Comparison of ENCODE assay signal across 8 cellular contexts in the genomic region with DNA sequence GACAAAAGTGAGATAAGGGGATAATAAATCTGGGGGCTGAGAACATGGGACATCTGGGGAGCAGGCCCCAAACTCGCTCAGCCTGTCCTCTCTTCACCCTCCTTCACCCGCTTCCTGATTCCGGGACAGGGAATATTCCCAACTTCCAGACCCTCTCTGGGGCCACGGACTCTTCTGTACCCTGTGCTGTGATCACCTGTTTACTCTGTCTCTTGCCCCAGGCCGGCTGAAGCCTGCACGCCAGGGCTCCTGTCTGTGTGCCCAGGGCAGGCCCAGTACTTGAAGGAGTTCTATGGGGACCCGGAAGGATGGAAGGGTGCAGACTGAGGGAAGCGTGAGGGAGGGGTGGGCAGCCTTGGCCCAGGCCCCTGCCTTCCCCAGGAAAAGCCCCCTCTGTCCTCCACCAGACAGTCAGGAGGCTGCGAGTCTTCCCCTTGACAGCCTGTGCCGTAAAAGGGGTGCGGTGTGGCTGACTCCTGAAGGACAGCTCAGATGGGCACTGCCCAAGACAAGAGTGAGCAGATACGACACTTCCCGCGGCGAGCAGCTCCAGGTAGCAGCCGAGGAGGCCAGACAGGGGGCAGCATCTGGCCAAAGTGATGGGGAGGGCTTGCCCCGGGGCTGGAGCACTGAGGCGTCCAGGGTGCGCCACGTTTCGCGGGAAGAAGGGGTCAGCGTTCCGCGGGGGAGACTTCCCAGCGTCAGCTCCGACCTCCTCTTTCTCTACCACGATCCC. TPM values are rescaled to one million over a fixed set of nuclear protein-coding genes. Genes with fewer than 3 reads are reported as not detected.
DNase-seq lines count a peak whose midpoint lies in the region; ATAC-seq and TF ChIP-seq lines count a peak whose summit lies in the region.

No MANE protein-coding gene starts in this region.

- CTCF ChIA-PET in SK-N-SH (lab: Yijun Ruan, JAX), result interaction anchor here (0.8 to 3.2 kb wide), 14 partner anchors 10 to 160 kb away, joined by 3 to 45 read pairs (median 4); a partner anchor contains a TSS

- H3K9me3 ChIP-seq in SK-N-SH (no peaks in the 10 kb centered on the region), muscle layer of duodenum (ENCODE audit: control insufficient read depth in 1 of 2, low read length in 2 of 2) (no peaks in the 10 kb centered on the region)

- TF ChIP-seq CTCF in SK-N-SH (IDR thresholded peaks at IDR 0.05), result no peak; the same call in 1 of the 2 replicates
- no peak for TF ChIP-seq CTCF in endothelial cell (IDR thresholded peaks at IDR 0.05; ENCODE audit: unreplicated experiment)

- H3K4me3 ChIP-seq in SK-N-SH (ENCODE audit: low read depth in 2 of 2, low read length in 1 of 2) (peak overlapping the region; percentile 84 to 89), muscle layer of duodenum (ENCODE audit: low read depth in 1 of 2, low read length in 2 of 2) (peak overlapping the region; percentile 46 to 86)

- ATAC-seq in HG02943 (IDR thresholded peaks at IDR 0.05; ENCODE audit: low read depth, unreplicated experiment), result peak; percentile 29

- peak overlapping the region; percentile 77 for H3K9ac ChIP-seq in SK-N-SH

- TF ChIP-seq EP300 in SK-N-SH (IDR thresholded peaks at IDR 0.05; ENCODE audit: borderline replicate concordance in 1 of 2, low read depth in 1 of 2, low read length in 1 of 2), result no peak

- peaks cover 10 to 31% of the 10 kb centered on the region in 2 experiments for H3K4me1 ChIP-seq in SK-N-SH (ENCODE audit: control insufficient read depth in 1 of 2, insufficient read depth in 2 of 2, low read depth in 1 of 2, low read length in 1 of 2)
- H3K4me1 ChIP-seq in muscle layer of duodenum (ENCODE audit: control insufficient read depth in 1 of 2, insufficient read depth in 2 of 2, low read length in 2 of 2), result peaks cover 4 to 10% of the 10 kb centered on the region in 2 donors

- H3K27ac ChIP-seq in SK-N-SH (ENCODE audit: low read depth in 2 of 2, low read length in 1 of 2) (peak overlapping the region in 1 of 2 experiments; percentile 86; a peak in 2 of 4 replicates), muscle layer of duodenum (ENCODE audit: low read length) (no peak overlapping the region)

- POLR2A ChIA-PET in SK-N-SH (lab: Yijun Ruan, JAX), result interaction anchor here (1.4 to 2.1 kb wide), 2 partner anchors 55 to 88 kb away, joined by 3 to 7 read pairs; a partner anchor contains a TSS

- peak overlapping the region; percentile 96; the same call in 1 of the 2 replicates for H2AFZ ChIP-seq in SK-N-SH (ENCODE audit: low read depth)

- H3K36me3 Mint-ChIP-seq in endothelial cell (ENCODE audit: low read depth, unreplicated experiment), result peaks cover 7% of the 10 kb centered on the region

- H3K27me3 ChIP-seq in SK-N-SH (ENCODE audit: insufficient read depth), result no peaks in the 10 kb centered on the region
- H3K27me3 ChIP-seq in muscle layer of duodenum (ENCODE audit: low read depth, low read length), result no peaks in the 10 kb centered on the region

- TF ChIP-seq RAD21 in SK-N-SH (IDR thresholded peaks at IDR 0.05; ENCODE audit: low read length), result no peak

- no peaks in the 10 kb centered on the region for H3K9me3 Mint-ChIP-seq in endothelial cell (ENCODE audit: unreplicated experiment)

- peaks cover 13% of the 10 kb centered on the region for H3K27me3 Mint-ChIP-seq in endothelial cell (ENCODE audit: unreplicated experiment)

- H3K4me1 Mint-ChIP-seq in endothelial cell (ENCODE audit: unreplicated experiment), result peaks cover 14% of the 10 kb centered on the region

- WGBS in SK-N-SH (ENCODE audit: low lambda C conversion rate), result 96% methylated on average over 7 of the region's 28 CpGs

- H3K4me2 ChIP-seq in SK-N-SH, result peak overlapping the region; percentile 80

- no peak overlapping the region for H3K27ac Mint-ChIP-seq in endothelial cell (ENCODE audit: unreplicated experiment)

- H3K4me3 Mint-ChIP-seq in endothelial cell (ENCODE audit: unreplicated experiment), result peak overlapping the region; percentile 87

- peaks cover 12% of the 10 kb centered on the region; the same call in 1 of the 2 replicates for H4K20me1 ChIP-seq in SK-N-SH (ENCODE audit: insufficient read depth)

- H3F3A ChIP-seq in SK-N-SH (replicated peaks; ENCODE audit: insufficient read depth), result no peaks in the 10 kb centered on the region

- H3K36me3 ChIP-seq in SK-N-SH (replicated peaks in 1 of 2; ENCODE audit: control insufficient read depth in 1 of 2, insufficient read depth in 2 of 2, low read length in 1 of 2) (peaks cover 4 to 11% of the 10 kb centered on the region in 2 experiments), muscle layer of duodenum (ENCODE audit: control insufficient read depth in 1 of 2, insufficient read depth in 2 of 2, low read length in 2 of 2) (no peaks in the 10 kb centered on the region)

- H3K9me2 ChIP-seq in SK-N-SH, result no peaks in the 10 kb centered on the region

- peaks cover 39% of the 10 kb centered on the region for H3K79me2 ChIP-seq in SK-N-SH (ENCODE audit: insufficient read depth)

- DNase-seq in NCI-H1417 (lab: John Stamatoyannopoulos, UW), result peak; percentile 43 to 82 (median 81)
- DNase-seq in NCI-H1417 treated with DMSO at 0.1 percent for 48 hours (lab: John Stamatoyannopoulos, UW), result no peak
- peak; percentile 68 for DNase-seq in SK-N-SH
- DNase-seq in endothelial cell (ENCODE audit: low spot score), result peak; percentile 43
- DNase-seq in NCI-H1105 treated with DMSO at 0.1 percent for 48 hours (lab: John Stamatoyannopoulos, UW), result no peak
- no peak for DNase-seq in KG1 (lab: John Stamatoyannopoulos, UW)

TF ChIP-seq in SK-N-SH, 30 proteins besides CTCF, POLR2A, EP300 and RAD21:
- no peak for TF ChIP-seq FOSL2 (IDR thresholded peaks at IDR 0.05; ENCODE audit: borderline replicate concordance, low read depth)
- TF ChIP-seq, protein P1, sequence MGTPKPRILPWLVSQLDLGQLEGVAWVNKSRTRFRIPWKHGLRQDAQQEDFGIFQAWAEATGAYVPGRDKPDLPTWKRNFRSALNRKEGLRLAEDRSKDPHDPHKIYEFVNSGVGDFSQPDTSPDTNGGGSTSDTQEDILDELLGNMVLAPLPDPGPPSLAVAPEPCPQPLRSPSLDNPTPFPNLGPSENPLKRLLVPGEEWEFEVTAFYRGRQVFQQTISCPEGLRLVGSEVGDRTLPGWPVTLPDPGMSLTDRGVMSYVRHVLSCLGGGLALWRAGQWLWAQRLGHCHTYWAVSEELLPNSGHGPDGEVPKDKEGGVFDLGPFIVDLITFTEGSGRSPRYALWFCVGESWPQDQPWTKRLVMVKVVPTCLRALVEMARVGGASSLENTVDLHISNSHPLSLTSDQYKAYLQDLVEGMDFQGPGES (IDR thresholded peaks at IDR 0.05; ENCODE audit: low read depth, low read length), result no peak
- TF ChIP-seq GATA2 (CRISPR knock-in tag; IDR thresholded peaks at IDR 0.05), result no peak
- TF ChIP-seq, protein P2, sequence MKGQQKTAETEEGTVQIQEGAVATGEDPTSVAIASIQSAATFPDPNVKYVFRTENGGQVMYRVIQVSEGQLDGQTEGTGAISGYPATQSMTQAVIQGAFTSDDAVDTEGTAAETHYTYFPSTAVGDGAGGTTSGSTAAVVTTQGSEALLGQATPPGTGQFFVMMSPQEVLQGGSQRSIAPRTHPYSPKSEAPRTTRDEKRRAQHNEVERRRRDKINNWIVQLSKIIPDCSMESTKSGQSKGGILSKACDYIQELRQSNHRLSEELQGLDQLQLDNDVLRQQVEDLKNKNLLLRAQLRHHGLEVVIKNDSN (IDR thresholded peaks at IDR 0.05; ENCODE audit: borderline replicate concordance, low read depth), result no peak
- TF ChIP-seq, protein P3, sequence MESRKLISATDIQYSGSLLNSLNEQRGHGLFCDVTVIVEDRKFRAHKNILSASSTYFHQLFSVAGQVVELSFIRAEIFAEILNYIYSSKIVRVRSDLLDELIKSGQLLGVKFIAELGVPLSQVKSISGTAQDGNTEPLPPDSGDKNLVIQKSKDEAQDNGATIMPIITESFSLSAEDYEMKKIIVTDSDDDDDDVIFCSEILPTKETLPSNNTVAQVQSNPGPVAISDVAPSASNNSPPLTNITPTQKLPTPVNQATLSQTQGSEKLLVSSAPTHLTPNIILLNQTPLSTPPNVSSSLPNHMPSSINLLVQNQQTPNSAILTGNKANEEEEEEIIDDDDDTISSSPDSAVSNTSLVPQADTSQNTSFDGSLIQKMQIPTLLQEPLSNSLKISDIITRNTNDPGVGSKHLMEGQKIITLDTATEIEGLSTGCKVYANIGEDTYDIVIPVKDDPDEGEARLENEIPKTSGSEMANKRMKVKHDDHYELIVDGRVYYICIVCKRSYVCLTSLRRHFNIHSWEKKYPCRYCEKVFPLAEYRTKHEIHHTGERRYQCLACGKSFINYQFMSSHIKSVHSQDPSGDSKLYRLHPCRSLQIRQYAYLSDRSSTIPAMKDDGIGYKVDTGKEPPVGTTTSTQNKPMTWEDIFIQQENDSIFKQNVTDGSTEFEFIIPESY (IDR thresholded peaks at IDR 0.05; ENCODE audit: borderline replicate concordance, low read depth), result no peak
- no peak for TF ChIP-seq RFX5 (IDR thresholded peaks at IDR 0.05; ENCODE audit: low read length)
- TF ChIP-seq FOXM1 (IDR thresholded peaks at IDR 0.05; ENCODE audit: low read depth), result no peak
- no peak for TF ChIP-seq NFIC (IDR thresholded peaks at IDR 0.05; ENCODE audit: borderline replicate concordance)
- TF ChIP-seq FOXJ3 (CRISPR knock-in tag; IDR thresholded peaks at IDR 0.05), result no peak

RNA-seq across cellular contexts. Expression of a gene that starts 1.0 kb away (rescaled TPM):
- polyA plus RNA-seq in SK-N-SH (2012; rRNA removed), result 3.8 and 4.6 TPM in 2 replicates
- polyA plus RNA-seq in SK-N-SH (2012; cell fraction: cytosol; rRNA removed), result 2.5 and 3.5 TPM in 2 replicates
- 10.2 and 14.5 TPM in 2 replicates for polyA plus RNA-seq in SK-N-SH (2012; cell fraction: nucleus; rRNA removed)
- 30.2 TPM for total RNA-seq in endothelial cell (ENCODE audit: unreplicated experiment)

RNA-seq across cellular contexts. Expression of a gene that starts 31.7 kb away (rescaled TPM):
- polyA plus RNA-seq in SK-N-SH (2012; rRNA removed), result 15.6 and 16.5 TPM in 2 replicates
- 4.8 and 8.5 TPM in 2 replicates for polyA plus RNA-seq in SK-N-SH (2012; cell fraction: cytosol; rRNA removed)
- 58.5 and 87.2 TPM in 2 replicates for polyA plus RNA-seq in SK-N-SH (2012; cell fraction: nucleus; rRNA removed)
- total RNA-seq in endothelial cell (ENCODE audit: unreplicated experiment), result 9.1 TPM

RNA-seq across cellular contexts. Expression of a gene that starts 42.9 kb away (rescaled TPM):
- 0.26 and 0.28 TPM in 2 replicates for polyA plus RNA-seq in SK-N-SH (2012; rRNA removed)
- polyA plus RNA-seq in SK-N-SH (2012; cell fraction: cytosol; rRNA removed), result 0.10 and 0.29 TPM in 2 replicates
- 0.56 and 1.4 TPM in 2 replicates for polyA plus RNA-seq in SK-N-SH (2012; cell fraction: nucleus; rRNA removed)
- total RNA-seq in endothelial cell (ENCODE audit: unreplicated experiment), result not detected

RNA-seq across cellular contexts. Expression of a gene that starts 46.7 kb away (rescaled TPM):
- polyA plus RNA-seq in SK-N-SH (2012; rRNA removed), result 5.6 and 6.7 TPM in 2 replicates
- polyA plus RNA-seq in SK-N-SH (2012; cell fraction: cytosol; rRNA removed), result 2.7 and 3.9 TPM in 2 replicates
- polyA plus RNA-seq in SK-N-SH (2012; cell fraction: nucleus; rRNA removed), result 18.3 and 20.6 TPM in 2 replicates
- total RNA-seq in endothelial cell (ENCODE audit: unreplicated experiment), result 17.3 TPM

Comparison
In these comparisons a context has a peak if more than half of its experiments do, and no peak if none do; other contexts are left out.
1. DNase-seq: peak in NCI-H1417 (3 of 3), SK-N-SH (single experiment) and endothelial cell (single experiment); none in NCI-H1417 treated with DMSO at 0.1 percent for 48 hours (single experiment), NCI-H1105 treated with DMSO at 0.1 percent for 48 hours (single experiment) and KG1 (single experiment).